Comparison of ENCODE assay signal across 8 cellular contexts in the genomic region with DNA sequence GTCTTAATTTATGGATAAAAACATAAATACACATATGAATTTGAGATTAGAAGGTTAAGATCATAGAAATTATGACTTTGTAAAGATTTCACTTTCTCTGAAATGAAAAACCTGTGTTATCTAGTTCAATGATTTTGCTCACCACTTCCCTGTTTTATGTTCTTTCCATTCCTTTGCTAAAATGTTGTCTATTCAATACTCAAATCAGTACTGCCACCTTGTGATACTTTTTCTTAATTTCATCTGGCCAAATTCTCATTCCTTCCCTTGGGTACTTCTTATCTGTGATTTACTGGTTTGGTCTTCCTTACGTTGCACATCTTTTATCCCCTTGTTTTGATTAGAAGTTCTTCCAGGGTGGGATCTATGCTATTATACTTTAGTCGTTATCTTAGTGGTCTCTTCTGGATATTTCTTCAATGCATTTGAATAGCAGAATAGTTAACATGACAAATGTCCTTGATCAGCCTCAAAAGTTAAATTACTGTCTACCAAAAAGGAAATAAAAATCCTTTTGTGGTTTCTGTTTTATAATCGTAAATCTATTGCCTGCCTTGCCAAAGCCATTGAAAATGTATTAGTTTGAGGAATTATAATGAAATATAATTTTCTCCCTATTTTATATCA.
DNase-seq lines count a peak whose midpoint lies in the region; ATAC-seq, FAIRE-seq and TF ChIP-seq lines count a peak whose summit lies in the region.

No MANE protein-coding gene starts in this region.

- H3K27ac ChIP-seq in prostate gland, result no peak overlapping the region

- H3K4me1 Mint-ChIP-seq in HFFc6 (ENCODE audit: low read depth), result peaks cover 27% of the 10 kb centered on the region

- CTCF ChIA-PET in GM10248 (lab: Yijun Ruan, JAX), result no interaction called here

- FAIRE-seq in endometrium (lab: Jason Lieb, UNC), result peak; percentile 86

- no peaks in the 10 kb centered on the region for H3K9me3 Mint-ChIP-seq in HFFc6

- intact Hi-C loops in prostate gland (cut with DNase I), result no loop called here

- no peaks in the 10 kb centered on the region for H3K27me3 ChIP-seq in prostate gland (replicated peaks; ENCODE audit: insufficient read depth)
- no peaks in the 10 kb centered on the region for H3K27me3 ChIP-seq in H7 (ENCODE audit: control insufficient read depth, insufficient read depth, low read length)

- DNase-seq in GM10248 (ENCODE audit: extremely low spot score), result peak; percentile 13
- peak; percentile 40 for DNase-seq in HFFc6
- peak; percentile 55 for DNase-seq in NOMO-1 treated with DMSO at 0.1 percent for 48 hours (lab: John Stamatoyannopoulos, UW; ENCODE audit: unreplicated experiment)
- no peak for DNase-seq in prostate gland (ENCODE audit: low spot score)
- DNase-seq in H7, result no peak

- no peaks in the 10 kb centered on the region for H3K27me3 Mint-ChIP-seq in HFFc6 (ENCODE audit: insufficient read depth)

- ATAC-seq in HG02610 (IDR thresholded peaks at IDR 0.05; ENCODE audit: unreplicated experiment) (no peak), GM21526 (IDR thresholded peaks at IDR 0.05; ENCODE audit: low FRiP score, unreplicated experiment) (no peak)

- TF ChIP-seq POLR2A in prostate gland (IDR thresholded peaks at IDR 0.05), result no peak

- 13% methylated on average over 3 of the region's 3 CpGs for WGBS in prostate gland

- POLR2A ChIA-PET in GM10248 (lab: Yijun Ruan, JAX), result no interaction called here

- H3K36me3 Mint-ChIP-seq in HFFc6 (ENCODE audit: low read depth), result no peaks in the 10 kb centered on the region

- H3K4me3 Mint-ChIP-seq in HFFc6, result no peak overlapping the region

- no peaks in the 10 kb centered on the region for H3K9me3 ChIP-seq in prostate gland

- no peak overlapping the region for H3K27ac Mint-ChIP-seq in HFFc6

- H3K4me3 ChIP-seq in prostate gland, result no peak overlapping the region
- H3K4me3 ChIP-seq in H7 (ENCODE audit: insufficient read depth, low read depth, low read length), result no peak overlapping the region

- no peaks in the 10 kb centered on the region for H3K4me1 ChIP-seq in prostate gland (replicated peaks)

- H3K36me3 ChIP-seq in prostate gland, result no peaks in the 10 kb centered on the region
- no peaks in the 10 kb centered on the region for H3K36me3 ChIP-seq in H7 (replicated peaks; ENCODE audit: control insufficient read depth, insufficient read depth, low read length)

- TF ChIP-seq CTCF in GM10248 (IDR thresholded peaks at IDR 0.05; ENCODE audit: control extremely low read depth, extremely low read depth, low read depth, missing control alignments) (peak; percentile 41), HFFc6 (IDR thresholded peaks at IDR 0.05) (peak; percentile 79), prostate gland (IDR thresholded peaks at IDR 0.05) (peak in 3 of 4 experiments; percentile 18 to 49 (median 36))

Comparison
In these comparisons a context has a peak if more than half of its experiments do, and no peak if none do; other contexts are left out.
1. DNase-seq: peak in GM10248 (single experiment), HFFc6 (single experiment) and NOMO-1 treated with DMSO at 0.1 percent for 48 hours (single experiment); none in prostate gland (single experiment) and H7 (single experiment).
2. Peak in every context shown above with its lines, with median percentiles within 50 percentile points of each other: CTCF ChIP-seq.